2 cellular contexts compared by ENCODE assay signal in genomic region chr17:83055911-83056582, GRCh38.
A peak's percentile ranks its signal among the peaks of the same experiment; 100 is the strongest.
TF ChIP-seq lines count a peak whose summit lies in the region.

No MANE protein-coding gene starts in this region.

TF ChIP-seq in K562, 482 proteins besides CTCF, POLR2A, EP300 and RAD21 (continued from another document):
- TF ChIP-seq, protein P1, sequence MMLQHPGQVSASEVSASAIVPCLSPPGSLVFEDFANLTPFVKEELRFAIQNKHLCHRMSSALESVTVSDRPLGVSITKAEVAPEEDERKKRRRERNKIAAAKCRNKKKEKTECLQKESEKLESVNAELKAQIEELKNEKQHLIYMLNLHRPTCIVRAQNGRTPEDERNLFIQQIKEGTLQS (IDR thresholded peaks at IDR 0.05): peak; percentile 92
- TF ChIP-seq, protein P1 (CRISPR knock-in tag; conservative IDR thresholded peaks at IDR 0.05): no peak; the same call in 1 of the 2 replicates
- peak in 1 of 2 experiments; percentile 91; a peak in 1 of 4 replicates for TF ChIP-seq FOXA3 (CRISPR knock-in tag; conservative IDR thresholded peaks at IDR 0.05 in 1 of 2, IDR thresholded peaks at IDR 0.05 in 1 of 2)
- TF ChIP-seq SMARCE1 (IDR thresholded peaks at IDR 0.05): peak; percentile 47; the same call in 1 of the 2 replicates
- TF ChIP-seq TAF7 (tag; IDR thresholded peaks at IDR 0.05): no peak
- peak; percentile 20; the same call in 1 of the 2 replicates for TF ChIP-seq ARID1B (IDR thresholded peaks at IDR 0.05)
- 0 out of 2 replicates have a peak, but pooled peaks have one; percentile 45 for TF ChIP-seq BHLHE40 (IDR thresholded peaks at IDR 0.05; ENCODE audit: low read length)
- peak; percentile 61; the same call in 1 of the 2 replicates for TF ChIP-seq FOXK1 (CRISPR knock-in tag; IDR thresholded peaks at IDR 0.05; ENCODE audit: borderline replicate concordance)
- TF ChIP-seq ATF7 (IDR thresholded peaks at IDR 0.05): peak; percentile 42; the same call in 1 of the 2 replicates
- TF ChIP-seq FOSL1 (tag; conservative IDR thresholded peaks at IDR 0.05): peak; percentile 87
- 0 out of 2 replicates have a peak, but pooled peaks have one; percentile 23 for TF ChIP-seq SMARCA4 (IDR thresholded peaks at IDR 0.05)
- TF ChIP-seq JUND (IDR thresholded peaks at IDR 0.05; ENCODE audit: borderline replicate concordance, low read depth, low read length): peak; percentile 65; the same call in 1 of the 2 replicates
- peak; percentile 63; the same call in 2 of the 3 replicates for TF ChIP-seq JUND (tag; IDR thresholded peaks at IDR 0.05; ENCODE audit: borderline replicate concordance, low read depth, low read length)
- TF ChIP-seq SRSF9 (IDR thresholded peaks at IDR 0.05; ENCODE audit: borderline replicate concordance, low read depth, low read length): no peak
- TF ChIP-seq, protein P2, sequence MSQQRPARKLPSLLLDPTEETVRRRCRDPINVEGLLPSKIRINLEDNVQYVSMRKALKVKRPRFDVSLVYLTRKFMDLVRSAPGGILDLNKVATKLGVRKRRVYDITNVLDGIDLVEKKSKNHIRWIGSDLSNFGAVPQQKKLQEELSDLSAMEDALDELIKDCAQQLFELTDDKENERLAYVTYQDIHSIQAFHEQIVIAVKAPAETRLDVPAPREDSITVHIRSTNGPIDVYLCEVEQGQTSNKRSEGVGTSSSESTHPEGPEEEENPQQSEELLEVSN (IDR thresholded peaks at IDR 0.05; ENCODE audit: borderline replicate concordance in 1 of 2, extremely low read depth in 1 of 2, insufficient read depth in 1 of 2, insufficient read length in 1 of 2, low read depth in 1 of 2, low read length in 1 of 2, poor library complexity in 1 of 2, severe bottlenecking in 1 of 2): peak in 1 of 2 experiments; percentile 35
- TF ChIP-seq, protein P3, sequence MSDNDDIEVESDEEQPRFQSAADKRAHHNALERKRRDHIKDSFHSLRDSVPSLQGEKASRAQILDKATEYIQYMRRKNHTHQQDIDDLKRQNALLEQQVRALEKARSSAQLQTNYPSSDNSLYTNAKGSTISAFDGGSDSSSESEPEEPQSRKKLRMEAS (CRISPR knock-in tag; IDR thresholded peaks at IDR 0.05): peak; percentile 73

TF ChIP-seq in GM23338, 12 proteins besides CTCF, POLR2A, EP300 and RAD21 (continued from another document):
- TF ChIP-seq, protein P4, sequence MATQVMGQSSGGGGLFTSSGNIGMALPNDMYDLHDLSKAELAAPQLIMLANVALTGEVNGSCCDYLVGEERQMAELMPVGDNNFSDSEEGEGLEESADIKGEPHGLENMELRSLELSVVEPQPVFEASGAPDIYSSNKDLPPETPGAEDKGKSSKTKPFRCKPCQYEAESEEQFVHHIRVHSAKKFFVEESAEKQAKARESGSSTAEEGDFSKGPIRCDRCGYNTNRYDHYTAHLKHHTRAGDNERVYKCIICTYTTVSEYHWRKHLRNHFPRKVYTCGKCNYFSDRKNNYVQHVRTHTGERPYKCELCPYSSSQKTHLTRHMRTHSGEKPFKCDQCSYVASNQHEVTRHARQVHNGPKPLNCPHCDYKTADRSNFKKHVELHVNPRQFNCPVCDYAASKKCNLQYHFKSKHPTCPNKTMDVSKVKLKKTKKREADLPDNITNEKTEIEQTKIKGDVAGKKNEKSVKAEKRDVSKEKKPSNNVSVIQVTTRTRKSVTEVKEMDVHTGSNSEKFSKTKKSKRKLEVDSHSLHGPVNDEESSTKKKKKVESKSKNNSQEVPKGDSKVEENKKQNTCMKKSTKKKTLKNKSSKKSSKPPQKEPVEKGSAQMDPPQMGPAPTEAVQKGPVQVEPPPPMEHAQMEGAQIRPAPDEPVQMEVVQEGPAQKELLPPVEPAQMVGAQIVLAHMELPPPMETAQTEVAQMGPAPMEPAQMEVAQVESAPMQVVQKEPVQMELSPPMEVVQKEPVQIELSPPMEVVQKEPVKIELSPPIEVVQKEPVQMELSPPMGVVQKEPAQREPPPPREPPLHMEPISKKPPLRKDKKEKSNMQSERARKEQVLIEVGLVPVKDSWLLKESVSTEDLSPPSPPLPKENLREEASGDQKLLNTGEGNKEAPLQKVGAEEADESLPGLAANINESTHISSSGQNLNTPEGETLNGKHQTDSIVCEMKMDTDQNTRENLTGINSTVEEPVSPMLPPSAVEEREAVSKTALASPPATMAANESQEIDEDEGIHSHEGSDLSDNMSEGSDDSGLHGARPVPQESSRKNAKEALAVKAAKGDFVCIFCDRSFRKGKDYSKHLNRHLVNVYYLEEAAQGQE (IDR thresholded peaks at IDR 0.05; ENCODE audit: unreplicated experiment): no peak
